Comparison of ENCODE assay signal across 1 cellular context in the genomic region with DNA sequence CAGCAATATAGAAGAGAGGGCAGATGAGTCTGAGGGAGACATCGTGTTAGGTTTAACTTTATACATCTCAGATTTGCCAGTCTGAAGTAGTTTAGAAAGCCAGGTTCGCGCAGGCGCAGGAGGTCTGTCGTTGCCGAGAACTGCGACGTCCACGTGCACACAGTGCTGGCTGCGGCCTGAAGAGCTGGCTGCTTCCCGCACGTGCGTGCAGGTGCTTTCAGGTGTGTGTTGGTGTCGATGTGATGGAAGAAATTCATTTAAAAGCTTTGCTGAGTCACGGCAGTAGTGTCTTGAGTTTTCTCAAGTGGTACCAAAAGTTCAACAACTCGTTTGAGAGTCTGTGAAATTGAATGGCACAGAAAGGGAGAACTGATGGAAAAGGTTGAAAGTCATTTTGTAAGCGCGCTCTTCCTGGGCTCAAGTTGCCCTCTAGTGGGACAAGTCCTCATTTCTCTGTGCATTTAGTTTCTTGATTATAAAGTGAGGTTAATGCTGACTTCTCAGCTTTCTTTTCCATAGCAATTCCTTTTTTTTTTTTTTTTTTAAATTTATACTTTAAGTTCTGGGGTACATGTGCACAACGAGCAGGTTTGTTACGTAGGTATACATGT.
A peak's percentile ranks its signal among the peaks of the same experiment; 100 is the strongest.
TF ChIP-seq lines count a peak whose summit lies in the region.

No MANE protein-coding gene starts in this region.

TF ChIP-seq in K562, 482 proteins besides CTCF, POLR2A, EP300 and RAD21:
- TF ChIP-seq ZHX1 (conservative IDR thresholded peaks at IDR 0.05; ENCODE audit: low read length) (no peak), ZNF316 (IDR thresholded peaks at IDR 0.05) (0 out of 2 replicates have a peak, but pooled peaks have one; percentile 6)
